18 cellular contexts compared by ENCODE assay signal in genomic region chr3:103712320-103713008, GRCh38.
A peak's percentile ranks its signal among the peaks of the same experiment; 100 is the strongest.
DNase-seq lines count a peak whose midpoint lies in the region; ATAC-seq, FAIRE-seq and TF ChIP-seq lines count a peak whose summit lies in the region.
"Had no signal": no experiment of that assay in that cellular context is flagged by ENCODE, and none has a peak within 500 bp of the region (broad histone marks: within the 10 kb centered on the region; RNA-seq: fewer than 3 reads in every experiment).

No MANE protein-coding gene starts in this region.

- H3K9me1 ChIP-seq in endothelial cell of umbilical vein (replicated peaks; ENCODE audit: control insufficient read depth, extremely low read depth, insufficient read depth, low read length) = no peaks in the 10 kb centered on the region

- dilution Hi-C loops in endothelial cell of umbilical vein (cut with MboI; ENCODE audit: extremely low pct_ligation_motif_present, low sequenced_read_pairs) = no loop called here

- no peaks in the 10 kb centered on the region for H3K36me3 ChIP-seq in endothelial cell of umbilical vein (ENCODE audit: control insufficient read depth in 2 of 2, extremely low read depth in 1 of 2, insufficient read depth in 2 of 2, low read length in 2 of 2)
- no peaks in the 10 kb centered on the region for H3K36me3 ChIP-seq in pancreas
- H3K36me3 ChIP-seq in upper lobe of right lung = no peaks in the 10 kb centered on the region
- no peaks in the 10 kb centered on the region for H3K36me3 ChIP-seq in prostate gland
- H3K36me3 ChIP-seq: BLaER1, heart left ventricle, suprapubic skin, WERI-Rb-1 had no signal

- no peaks in the 10 kb centered on the region for H3K27me3 ChIP-seq in endothelial cell of umbilical vein (ENCODE audit: control insufficient read depth in 2 of 2, insufficient read depth in 2 of 2, low read length in 2 of 2)
- no peaks in the 10 kb centered on the region for H3K27me3 ChIP-seq in pancreas
- no peaks in the 10 kb centered on the region for H3K27me3 ChIP-seq in upper lobe of right lung
- H3K27me3 ChIP-seq in prostate gland (replicated peaks; ENCODE audit: insufficient read depth) = no peaks in the 10 kb centered on the region
- H3K27me3 ChIP-seq: BLaER1, heart left ventricle, suprapubic skin had no signal

- H3K4me3 ChIP-seq in endothelial cell of umbilical vein (replicated peaks in 1 of 3; ENCODE audit: insufficient read depth in 1 of 3, low read depth in 1 of 3, low read length in 3 of 3) (no peak overlapping the region), pancreas (no peak overlapping the region), upper lobe of right lung (no peak overlapping the region), prostate gland (no peak overlapping the region)
- H3K4me3 ChIP-seq: BLaER1, heart left ventricle, psoas muscle, suprapubic skin had no signal

- no peak for TF ChIP-seq POLR2A in H54 (IDR thresholded peaks at IDR 0.05; ENCODE audit: low read depth, low read length)
- TF ChIP-seq POLR2A in endothelial cell of umbilical vein (IDR thresholded peaks at IDR 0.05; ENCODE audit: low read depth, low read length) = no peak
- TF ChIP-seq POLR2A in prostate gland (IDR thresholded peaks at IDR 0.05) = no peak

- TF ChIP-seq CTCF in endothelial cell of umbilical vein (IDR thresholded peaks at IDR 0.05; ENCODE audit: extremely low read depth in 1 of 2, insufficient read depth in 1 of 2, low read depth in 1 of 2, low read length in 2 of 2) = no peak
- TF ChIP-seq CTCF in pancreas (IDR thresholded peaks at IDR 0.05) = no peak
- no peak for TF ChIP-seq CTCF in upper lobe of right lung (IDR thresholded peaks at IDR 0.05)
- no peak for TF ChIP-seq CTCF in prostate gland (IDR thresholded peaks at IDR 0.05)

- H3K4me1 ChIP-seq in endothelial cell of umbilical vein (ENCODE audit: control insufficient read depth, extremely low read depth, insufficient read depth, low read length) = peaks cover 5% of the 10 kb centered on the region
- no peaks in the 10 kb centered on the region for H3K4me1 ChIP-seq in pancreas
- no peaks in the 10 kb centered on the region for H3K4me1 ChIP-seq in upper lobe of right lung
- H3K4me1 ChIP-seq in prostate gland (replicated peaks) = no peaks in the 10 kb centered on the region
- H3K4me1 ChIP-seq: BLaER1, heart left ventricle, psoas muscle, suprapubic skin had no signal

- ATAC-seq in pancreas (peak in 3 of 4 donors; percentile 31 to 65 (median 40)), upper lobe of right lung (no peak)
- ATAC-seq: heart left ventricle, left cardiac atrium, psoas muscle had no signal

- no peak for DNase-seq in H54 (ENCODE audit: insufficient read length, low spot score)
- peak; percentile 89 for DNase-seq in RKO (ENCODE audit: low spot score)
- peak; percentile 69 for DNase-seq in endothelial cell of umbilical vein (ENCODE audit: low read depth, low spot score)
- no peak for DNase-seq in pancreas
- DNase-seq in upper lobe of right lung = no peak
- DNase-seq in prostate gland (ENCODE audit: low spot score) = no peak
- DNase-seq in T-helper 9 cell = no peak
- DNase-seq in activated effector memory CD4-positive, alpha-beta T cell treated with Interleukin-2 at 50 U/mL for 16 hours = no peak
- DNase-seq: activated naive CD4-positive, alpha-beta T cell; caudate nucleus; DMS79 treated with DMSO at 0.1 percent for 48 hours; heart left ventricle; left cardiac atrium; psoas muscle; stimulated activated CD4-positive, alpha-beta T cell treated with anti-CD3 and anti-CD28 coated beads, Interleukin-15, amount 100 ng/mL, for 24 hours; WERI-Rb-1 had no signal

- H4K20me1 ChIP-seq in endothelial cell of umbilical vein (replicated peaks; ENCODE audit: control insufficient read depth, extremely low read depth, insufficient read depth, low read length) = no peaks in the 10 kb centered on the region
- H4K20me1 ChIP-seq: BLaER1 had no signal

- H3K79me2 ChIP-seq in endothelial cell of umbilical vein (ENCODE audit: control insufficient read depth, insufficient read depth, low read length) = no peaks in the 10 kb centered on the region

- CTCF ChIA-PET in endothelial cell of umbilical vein (lab: Charles Lee) = interaction anchor here (0.6 to 1.3 kb wide), 4 partner anchors 9 to 22 kb away, joined by 3 to 6 read pairs (median 4); no protein-coding TSS in a partner anchor

- H3K27ac ChIP-seq in endothelial cell of umbilical vein (ENCODE audit: insufficient read depth, low read depth, low read length) (peak overlapping the region; percentile 39), pancreas (no peak overlapping the region), upper lobe of right lung (no peak overlapping the region), prostate gland (no peak overlapping the region)
- H3K27ac ChIP-seq: BLaER1, heart left ventricle, psoas muscle, suprapubic skin, WERI-Rb-1 had no signal

- peak; percentile 75 for FAIRE-seq in H54 (lab: Jason Lieb, UNC)
- no peak for FAIRE-seq in endothelial cell of umbilical vein (lab: Jason Lieb, UNC)
- FAIRE-seq in pancreas (lab: Jason Lieb, UNC) = no peak

- WGBS in pancreas, 2 donors = 11 to 15% methylated on average over 1 of the region's 1 CpG
- 67% methylated on average over 1 of the region's 1 CpG for WGBS in prostate gland

- H3K9ac ChIP-seq in endothelial cell of umbilical vein (replicated peaks; ENCODE audit: extremely low read depth, insufficient read depth, low read length) = no peak overlapping the region
- H3K9ac ChIP-seq: BLaER1 had no signal

- H3K9me3 ChIP-seq in endothelial cell of umbilical vein (replicated peaks; ENCODE audit: control insufficient read depth, insufficient read depth, low read length) (no peaks in the 10 kb centered on the region), pancreas (no peaks in the 10 kb centered on the region), upper lobe of right lung (no peaks in the 10 kb centered on the region), prostate gland (no peaks in the 10 kb centered on the region)
- H3K9me3 ChIP-seq: BLaER1, psoas muscle, suprapubic skin had no signal

- no peak overlapping the region for H2AFZ ChIP-seq in endothelial cell of umbilical vein (ENCODE audit: low read depth, low read length)

- intact Hi-C loops in endothelial cell of umbilical vein (cut with micrococcal nuclease) = no loop called here
- intact Hi-C loops in pancreas (cut with DNase I) = no loop called here
- intact Hi-C loops in upper lobe of right lung (cut with DNase I) = no loop called here
- intact Hi-C loops in prostate gland (cut with DNase I) = no loop called here

- POLR2A ChIA-PET in endothelial cell of umbilical vein (lab: Charles Lee) = no interaction called here

- TSS peak; percentile 96 for BruUV-seq in endothelial cell of umbilical vein (replicated peaks; lab: Mats Ljungman, UMichigan)

- peak overlapping the region; percentile 39 for H3K4me2 ChIP-seq in endothelial cell of umbilical vein (ENCODE audit: insufficient read depth, low read length)
- H3K4me2 ChIP-seq: BLaER1 had no signal

TF ChIP-seq in endothelial cell of umbilical vein, 7 proteins besides CTCF, POLR2A, EP300 and RAD21:
- peak; percentile 94 for TF ChIP-seq FOS (IDR thresholded peaks at IDR 0.05; ENCODE audit: borderline replicate concordance, insufficient read depth, low read length)
- peak; percentile 63 for TF ChIP-seq JUN (IDR thresholded peaks at IDR 0.05; ENCODE audit: borderline replicate concordance, insufficient read depth, insufficient read length, low read depth)
- TF ChIP-seq MYC (IDR thresholded peaks at IDR 0.05; ENCODE audit: low read depth, low read length) = no peak
- TF ChIP-seq, protein P1, sequence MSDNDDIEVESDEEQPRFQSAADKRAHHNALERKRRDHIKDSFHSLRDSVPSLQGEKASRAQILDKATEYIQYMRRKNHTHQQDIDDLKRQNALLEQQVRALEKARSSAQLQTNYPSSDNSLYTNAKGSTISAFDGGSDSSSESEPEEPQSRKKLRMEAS (IDR thresholded peaks at IDR 0.05; ENCODE audit: insufficient read depth, insufficient read length) = no peak
- TF ChIP-seq POLR2AphosphoS5 (IDR thresholded peaks at IDR 0.05; ENCODE audit: insufficient read depth, low read depth, low read length) = no peak
- TF ChIP-seq EZH2 (IDR thresholded peaks at IDR 0.05; ENCODE audit: borderline replicate concordance, low read depth, low read length, severe bottlenecking) = no peak

Comparison
In these comparisons a context has a peak if more than half of its experiments do, and no peak if none do; other contexts are left out.
1. DNase-seq: peak in RKO (single experiment) and endothelial cell of umbilical vein (single experiment); none in H54 (single experiment), pancreas (0 of 6), upper lobe of right lung (single experiment), prostate gland (single experiment), T-helper 9 cell (single experiment) and activated effector memory CD4-positive, alpha-beta T cell treated with Interleukin-2 at 50 U/mL for 16 hours (single experiment).